ENCODE assay signal across 26 cellular contexts in genomic region chr5:10126900-10127299, GRCh38.
"Had no signal": no experiment of that assay in that cellular context is flagged by ENCODE, and none has a peak within 500 bp of the region (broad histone marks: within the 10 kb centered on the region; RNA-seq: fewer than 3 reads in every experiment).

No MANE protein-coding gene starts in this region.

- H3K4me1 Mint-ChIP-seq: naive thymus-derived CD8-positive, alpha-beta T cell; stimulated activated naive B cell treated with anti-CD40 and anti-IgM and Interleukin-4, amounts not matched to agents 10 μg/mL and 1 μg/mL and 100 μg/mL, for 72 hours had no signal

- H3K27ac Mint-ChIP-seq: endodermal cell; naive thymus-derived CD8-positive, alpha-beta T cell; stimulated activated naive B cell treated with anti-CD40 and anti-IgM and Interleukin-4, amounts not matched to agents 10 μg/mL and 1 μg/mL and 100 μg/mL, for 72 hours; type B pancreatic cell had no signal

- H3K27me3 ChIP-seq: cardiac muscle cell, gastrocnemius medialis, heart left ventricle, left lung, right atrium auricular region, sigmoid colon, stomach, testis, tibial artery, uterus had no signal

- H3K27me3 Mint-ChIP-seq: stimulated activated naive B cell treated with anti-CD40 and anti-IgM and Interleukin-4, amounts not matched to agents 10 μg/mL and 1 μg/mL and 100 μg/mL, for 72 hours; type B pancreatic cell had no signal

- H3K27ac ChIP-seq: cardiac muscle cell, epithelial cell of prostate, gastrocnemius medialis, heart left ventricle, left lung, prostate gland, right atrium auricular region, sigmoid colon, stomach, testis, tibial artery, uterus had no signal

- H3K4me3 Mint-ChIP-seq: endodermal cell; naive thymus-derived CD8-positive, alpha-beta T cell; stimulated activated naive B cell treated with anti-CD40 and anti-IgM and Interleukin-4, amounts not matched to agents 10 μg/mL and 1 μg/mL and 100 μg/mL, for 72 hours; type B pancreatic cell had no signal

- ATAC-seq: gastrocnemius medialis; left cardiac atrium; left lung; naive thymus-derived CD8-positive, alpha-beta T cell had no signal

- H3K36me3 ChIP-seq: cardiac muscle cell, gastrocnemius medialis, heart left ventricle, left lung, prostate gland, right atrium auricular region, sigmoid colon, stomach, tibial artery, uterus had no signal

- DNase-seq: cerebellar nuclear complex; effector CD8-positive, alpha-beta T cell; endodermal cell; foreskin fibroblast; gastrocnemius medialis; heart left ventricle; hippocampal formation; left cardiac atrium; left lung; mesendoderm; naive thymus-derived CD8-positive, alpha-beta T cell; sigmoid colon; stimulated activated CD4-positive, alpha-beta T cell treated with anti-CD3 and anti-CD28 coated beads, Interleukin-2, amount 100 ng/mL, for 24 hours; stimulated activated CD4-positive, alpha-beta T cell treated with anti-CD3 and anti-CD28 coated beads, Interleukin-4, amount 100 ng/mL, for 24 hours; stimulated activated naive B cell treated with anti-CD40 and anti-IgM and Interleukin-4, amounts not matched to agents 10 μg/mL and 1 μg/mL and 100 μg/mL, for 72 hours; stomach; testis; tibial artery; uterus had no signal

- H3K36me3 Mint-ChIP-seq: naive thymus-derived CD8-positive, alpha-beta T cell; stimulated activated naive B cell treated with anti-CD40 and anti-IgM and Interleukin-4, amounts not matched to agents 10 μg/mL and 1 μg/mL and 100 μg/mL, for 72 hours; type B pancreatic cell had no signal

- H3K4me3 ChIP-seq: cardiac muscle cell, gastrocnemius medialis, heart left ventricle, left lung, prostate gland, right atrium auricular region, sigmoid colon, stomach, testis, tibial artery, uterus had no signal

- H3K9me3 Mint-ChIP-seq: stimulated activated naive B cell treated with anti-CD40 and anti-IgM and Interleukin-4, amounts not matched to agents 10 μg/mL and 1 μg/mL and 100 μg/mL, for 72 hours; type B pancreatic cell had no signal

- H3K9me3 ChIP-seq: gastrocnemius medialis, heart left ventricle, left lung, prostate gland, right atrium auricular region, sigmoid colon, stomach, testis, tibial artery, uterus had no signal

- FAIRE-seq: colon, islet of Langerhans had no signal

- H3K4me1 ChIP-seq: left lung, prostate gland, right atrium auricular region, stomach, tibial artery, uterus had no signal
